ENCODE assay signal across 20 cellular contexts in genomic region chr7:43653466-43653865, GRCh38.
A peak's percentile ranks its signal among the peaks of the same experiment; 100 is the strongest.
DNase-seq lines count a peak whose midpoint lies in the region; ATAC-seq and TF ChIP-seq lines count a peak whose summit lies in the region.
"Had no signal": no experiment of that assay in that cellular context is flagged by ENCODE, and none has a peak within 500 bp of the region (broad histone marks: within the 10 kb centered on the region; RNA-seq: fewer than 3 reads in every experiment).

No MANE protein-coding gene starts in this region.

- H2AFZ ChIP-seq in IMR-90 (replicated peaks; ENCODE audit: low read length, poor library complexity) = no peak overlapping the region
- H2AFZ ChIP-seq in SK-N-SH (ENCODE audit: low read depth) = no peak overlapping the region

- H4K20me1 ChIP-seq in IMR-90 (ENCODE audit: insufficient read depth, low read length) (no peaks in the 10 kb centered on the region), SK-N-SH (ENCODE audit: insufficient read depth) (no peaks in the 10 kb centered on the region)

- peaks cover 83% of the 10 kb centered on the region for H3K4me1 Mint-ChIP-seq in activated CD4-positive, alpha-beta T cell treated with anti-CD3 and anti-CD28 coated beads, Interleukin-2, amount 10 ng/mL, durations not matched to agents 7 days and 5 days
- peaks cover 74% of the 10 kb centered on the region for H3K4me1 Mint-ChIP-seq in activated CD4-positive, alpha-beta memory T cell treated with anti-CD3 and anti-CD28 coated beads, Interleukin-2, amount 10 ng/mL, durations not matched to agents 7 days and 5 days
- peaks cover 33 to 75% (median 65%) of the 10 kb centered on the region in 4 donors for H3K4me1 Mint-ChIP-seq in naive thymus-derived CD8-positive, alpha-beta T cell

- H4K8ac ChIP-seq in IMR-90 (ENCODE audit: low read depth in 2 of 2, low read length in 2 of 2) = peak overlapping the region; percentile 26 to 46; a peak in 3 of 4 replicates

- H3K27ac ChIP-seq in IMR-90 (ENCODE audit: insufficient read depth, low read length) = no peak overlapping the region
- H3K27ac ChIP-seq in SK-N-SH (ENCODE audit: low read depth in 2 of 2, low read length in 1 of 2) = peak overlapping the region in 1 of 2 experiments; percentile 35; a peak in 1 of 4 replicates
- H3K27ac ChIP-seq: cardiac muscle cell, esophagus muscularis mucosa, right atrium auricular region had no signal

- CTCF ChIA-PET in activated CD4-positive, alpha-beta T cell treated with anti-CD3 and anti-CD28 coated beads, Interleukin-2, amount 10 ng/mL, durations not matched to agents 7 days and 5 days (lab: Charles Lee) = interaction anchor here (0.6 to 1.6 kb wide), 3 partner anchors 28 to 112 kb away, joined by 3 to 6 read pairs (median 5); no protein-coding TSS in a partner anchor
- CTCF ChIA-PET in IMR-90 (lab: Yijun Ruan, JAX) (interaction anchor here (0.6 kb wide), 1 partner anchor 17 kb away, joined by 4 read pairs; no protein-coding TSS in a partner anchor), SK-N-SH (lab: Yijun Ruan, JAX) (interaction anchor here (0.9 to 1.4 kb wide), 3 partner anchors 11 to 71 kb away, joined by 4 to 5 read pairs (median 5); partner anchors contain the start of gene STK17A)
- CTCF ChIA-PET in activated CD4-positive, alpha-beta memory T cell treated with anti-CD3 and anti-CD28 coated beads, Interleukin-2, amount 10 ng/mL, durations not matched to agents 7 days and 5 days (lab: Charles Lee) = interaction anchor here (1.6 kb wide), 2 partner anchors 46 to 71 kb away, joined by 7 to 12 read pairs; partner anchors contain the start of gene STK17A

- H3K36me3 ChIP-seq in IMR-90 (ENCODE audit: control insufficient read depth, insufficient read depth, low read length) (peaks cover 2% of the 10 kb centered on the region; the same call in 1 of the 2 replicates), SK-N-SH (replicated peaks in 1 of 2; ENCODE audit: control insufficient read depth in 1 of 2, insufficient read depth in 2 of 2, low read length in 1 of 2) (peaks cover 2 to 37% of the 10 kb centered on the region in 2 experiments)
- H3K36me3 ChIP-seq: cardiac muscle cell, esophagus muscularis mucosa, right atrium auricular region, transverse colon had no signal

- 0 out of 2 replicates have a peak overlapping the region, but pooled peaks have one; percentile 17 for H2BK20ac ChIP-seq in IMR-90 (ENCODE audit: low read depth, low read length)

- TF ChIP-seq EP300 in SK-N-SH (IDR thresholded peaks at IDR 0.05; ENCODE audit: borderline replicate concordance in 1 of 2, low read depth in 1 of 2, low read length in 1 of 2) = no peak

- H3K79me2 ChIP-seq in SK-N-SH (ENCODE audit: insufficient read depth) = peaks cover 87% of the 10 kb centered on the region

- H3K9me3 Mint-ChIP-seq in activated CD4-positive, alpha-beta T cell treated with anti-CD3 and anti-CD28 coated beads, Interleukin-2, amount 10 ng/mL, durations not matched to agents 7 days and 5 days = peaks cover 4% of the 10 kb centered on the region
- H3K9me3 Mint-ChIP-seq in activated CD4-positive, alpha-beta memory T cell treated with anti-CD3 and anti-CD28 coated beads, Interleukin-2, amount 10 ng/mL, durations not matched to agents 7 days and 5 days = no peaks in the 10 kb centered on the region
- H3K9me3 Mint-ChIP-seq in naive thymus-derived CD8-positive, alpha-beta T cell = peaks cover 0 to 12% (median 0%) of the 10 kb centered on the region in 9 donors
- H3K9me3 Mint-ChIP-seq: CD14-positive monocyte had no signal

- ATAC-seq in IMR-90 (ENCODE audit: low read depth) (no peak), HG03457 (IDR thresholded peaks at IDR 0.05; ENCODE audit: unreplicated experiment) (no peak)
- ATAC-seq in naive thymus-derived CD8-positive, alpha-beta T cell = no peak

- H3K9me3 ChIP-seq in IMR-90 (ENCODE audit: control insufficient read depth, insufficient read depth, low read length) (no peaks in the 10 kb centered on the region), SK-N-SH (no peaks in the 10 kb centered on the region)
- H3K9me3 ChIP-seq: esophagus muscularis mucosa, right atrium auricular region, transverse colon had no signal

- no peak for DNase-seq in activated CD4-positive, alpha-beta T cell treated with anti-CD3 and anti-CD28 coated beads, Interleukin-2, amount 10 ng/mL, durations not matched to agents 7 days and 5 days
- DNase-seq in activated CD4-positive, alpha-beta T cell treated with anti-CD3 and anti-CD28 coated beads for 1 hour = no peak
- DNase-seq in IMR-90 (no peak), NOMO-1 treated with DMSO at 0.1 percent for 48 hours (lab: John Stamatoyannopoulos, UW; ENCODE audit: unreplicated experiment) (no peak), SK-N-SH (no peak)
- no peak for DNase-seq in activated CD4-positive, alpha-beta memory T cell treated with anti-CD3 and anti-CD28 coated beads, Interleukin-2, amount 10 ng/mL, durations not matched to agents 7 days and 5 days
- no peak for DNase-seq in naive thymus-derived CD8-positive, alpha-beta T cell
- DNase-seq: activated naive CD4-positive, alpha-beta T cell treated with anti-CD3 and anti-CD28 coated beads, Interleukin-2, amount 50 U/mL, for 16 hours; DMS79 treated with DMSO at 0.1 percent for 48 hours; left colon; NCI-H1694; NCI-H82; nucleus accumbens; stimulated activated naive CD4-positive, alpha-beta T cell treated with Interleukin-2 at 50 U/mL for 16 hours; transverse colon had no signal

- peak overlapping the region; percentile 62; the same call in 1 of the 2 replicates for H3K18ac ChIP-seq in IMR-90 (ENCODE audit: low read depth, low read length)

- H3K4me3 Mint-ChIP-seq in activated CD4-positive, alpha-beta T cell treated with anti-CD3 and anti-CD28 coated beads, Interleukin-2, amount 10 ng/mL, durations not matched to agents 7 days and 5 days = no peak overlapping the region
- no peak overlapping the region for H3K4me3 Mint-ChIP-seq in activated CD4-positive, alpha-beta memory T cell treated with anti-CD3 and anti-CD28 coated beads, Interleukin-2, amount 10 ng/mL, durations not matched to agents 7 days and 5 days
- peak overlapping the region in 8 of 10 donors; percentile 12 to 67 (median 48) for H3K4me3 Mint-ChIP-seq in naive thymus-derived CD8-positive, alpha-beta T cell
- H3K4me3 Mint-ChIP-seq: CD14-positive monocyte had no signal

- no peak overlapping the region for H4K91ac ChIP-seq in IMR-90 (ENCODE audit: insufficient read depth, low read depth, low read length)

- BruUV-seq in IMR-90 (replicated peaks; lab: Mats Ljungman, UMichigan) = no TSS peak

- TF ChIP-seq CTCF in IMR-90 (conservative IDR thresholded peaks at IDR 0.05; ENCODE audit: low read depth, low read length) (no peak), SK-N-SH (IDR thresholded peaks at IDR 0.05) (no peak)

- H2BK5ac ChIP-seq in IMR-90 (ENCODE audit: low read depth, low read length, poor library complexity, severe bottlenecking) = peak overlapping the region; percentile 10

- peaks cover 41% of the 10 kb centered on the region for H3F3A ChIP-seq in SK-N-SH (replicated peaks; ENCODE audit: insufficient read depth)

- peaks cover 24% of the 10 kb centered on the region for H3K4me1 ChIP-seq in IMR-90 (ENCODE audit: control insufficient read depth, insufficient read depth, low read length)
- peaks cover 34 to 58% of the 10 kb centered on the region in 2 experiments for H3K4me1 ChIP-seq in SK-N-SH (ENCODE audit: control insufficient read depth in 1 of 2, insufficient read depth in 2 of 2, low read depth in 1 of 2, low read length in 1 of 2)

- peak overlapping the region; percentile 46; the same call in 1 of the 2 replicates for H4K5ac ChIP-seq in IMR-90 (ENCODE audit: low read depth, low read length)

- dilution Hi-C loops in IMR-90 (cut with HindIII; ENCODE audit: low sequenced_read_pairs, unreplicated experiment) = no loop called here

- 0 out of 2 replicates have a peak overlapping the region, but pooled peaks have one; percentile 5 for H3K14ac ChIP-seq in IMR-90 (replicated peaks; ENCODE audit: low read depth, low read length)

- H2AK9ac ChIP-seq in IMR-90 (replicated peaks; ENCODE audit: low read depth, low read length, poor library complexity) = no peak overlapping the region

- TF ChIP-seq RAD21 in IMR-90 (IDR thresholded peaks at IDR 0.05; ENCODE audit: low read length) (no peak), SK-N-SH (IDR thresholded peaks at IDR 0.05; ENCODE audit: low read length) (no peak)

- in situ Hi-C loops in IMR-90 (cut with MboI; ENCODE audit: low sequenced_read_pairs) = no loop called here

- no peak for TF ChIP-seq POLR2A in IMR-90 (IDR thresholded peaks at IDR 0.05; ENCODE audit: low read depth, low read length)

- no peak overlapping the region for H2AK5ac ChIP-seq in IMR-90 (ENCODE audit: low read depth, low read length)

- no CpG with 5 or more reads among the region's 4 CpGs for WGBS in IMR-90 (ENCODE audit: extremely low coverage in 2 of 2, insufficient read length in 1 of 2), 2 experiments
- WGBS in SK-N-SH (ENCODE audit: low lambda C conversion rate) = 97% methylated on average over 4 of the region's 4 CpGs

- intact Hi-C loops in IMR-90 (cut with micrococcal nuclease) = no loop called here

- no peak overlapping the region for H3K9ac ChIP-seq in IMR-90 (ENCODE audit: low read depth, low read length)
- no peak overlapping the region for H3K9ac ChIP-seq in SK-N-SH

- H3K9me1 ChIP-seq in IMR-90 (ENCODE audit: insufficient read depth, low read length) = peaks cover 22% of the 10 kb centered on the region

- H3K27ac Mint-ChIP-seq in activated CD4-positive, alpha-beta T cell treated with anti-CD3 and anti-CD28 coated beads, Interleukin-2, amount 10 ng/mL, durations not matched to agents 7 days and 5 days = peak overlapping the region; percentile 55
- H3K27ac Mint-ChIP-seq in activated CD4-positive, alpha-beta memory T cell treated with anti-CD3 and anti-CD28 coated beads, Interleukin-2, amount 10 ng/mL, durations not matched to agents 7 days and 5 days = peak overlapping the region; percentile 63
- peak overlapping the region in 9 of 10 donors; percentile 60 to 100 (median 88) for H3K27ac Mint-ChIP-seq in naive thymus-derived CD8-positive, alpha-beta T cell

- H3K56ac ChIP-seq in IMR-90 (ENCODE audit: extremely low read depth, insufficient read depth, low read length) = no peak overlapping the region

- no peaks in the 10 kb centered on the region for H3K27me3 Mint-ChIP-seq in activated CD4-positive, alpha-beta T cell treated with anti-CD3 and anti-CD28 coated beads, Interleukin-2, amount 10 ng/mL, durations not matched to agents 7 days and 5 days
- H3K27me3 Mint-ChIP-seq in activated CD4-positive, alpha-beta memory T cell treated with anti-CD3 and anti-CD28 coated beads, Interleukin-2, amount 10 ng/mL, durations not matched to agents 7 days and 5 days = no peaks in the 10 kb centered on the region
- H3K27me3 Mint-ChIP-seq in naive thymus-derived CD8-positive, alpha-beta T cell = no peaks in the 10 kb centered on the region

- POLR2A ChIA-PET in activated CD4-positive, alpha-beta T cell treated with anti-CD3 and anti-CD28 coated beads, Interleukin-2, amount 10 ng/mL, durations not matched to agents 7 days and 5 days (lab: Charles Lee) = interaction anchor here (0.5 kb wide), 1 partner anchor 71 kb away, joined by 3 read pairs; the partner anchor contains the start of gene STK17A
- POLR2A ChIA-PET in IMR-90 (lab: Charles Lee; ENCODE audit: unreplicated experiment) = interaction anchor here (0.7 kb wide), 1 partner anchor 16 kb away, joined by 6 read pairs; no protein-coding TSS in a partner anchor
- POLR2A ChIA-PET in activated CD4-positive, alpha-beta memory T cell treated with anti-CD3 and anti-CD28 coated beads, Interleukin-2, amount 10 ng/mL, durations not matched to agents 7 days and 5 days (lab: Charles Lee) = interaction anchor here (2.1 kb wide), 1 partner anchor 20 kb away, joined by 5 read pairs; no protein-coding TSS in a partner anchor
- POLR2A ChIA-PET in naive thymus-derived CD8-positive, alpha-beta T cell (lab: Charles Lee) = interaction anchor here (0.9 to 16.9 kb wide), 3 partner anchors 22 to 63 kb away, joined by 3 to 306 read pairs (median 3); no protein-coding TSS in a partner anchor
- POLR2A ChIA-PET in SK-N-SH (lab: Yijun Ruan, JAX) = no interaction called here

- H2BK15ac ChIP-seq in IMR-90 (ENCODE audit: low read depth, low read length) = peak overlapping the region; percentile 67; the same call in 2 of the 3 replicates

- H3K23ac ChIP-seq in IMR-90 (ENCODE audit: low read depth, low read length) = no peak overlapping the region

- H3K4me2 ChIP-seq in IMR-90 (ENCODE audit: low read depth, low read length) (no peak overlapping the region), SK-N-SH (no peak overlapping the region)

- H2BK120ac ChIP-seq in IMR-90 (ENCODE audit: low read depth, low read length) = peak overlapping the region; percentile 44; the same call in 1 of the 2 replicates

- no peak overlapping the region for H3K4me3 ChIP-seq in IMR-90 (ENCODE audit: insufficient read depth, low read depth, low read length)
- H3K4me3 ChIP-seq in SK-N-SH (ENCODE audit: low read depth in 2 of 2, low read length in 1 of 2) = no peak overlapping the region
- H3K4me3 ChIP-seq: cardiac muscle cell, esophagus muscularis mucosa, right atrium auricular region, transverse colon had no signal

- peaks cover 35 to 65% of the 10 kb centered on the region in 2 experiments for H3K79me1 ChIP-seq in IMR-90 (ENCODE audit: low read depth in 1 of 2, low read length in 2 of 2)

- H3K9me2 ChIP-seq in SK-N-SH = no peaks in the 10 kb centered on the region

- H3K27me3 ChIP-seq in IMR-90 (ENCODE audit: control insufficient read depth, insufficient read depth, low read length) = no peaks in the 10 kb centered on the region
- no peaks in the 10 kb centered on the region for H3K27me3 ChIP-seq in SK-N-SH (ENCODE audit: insufficient read depth)
- H3K27me3 ChIP-seq: cardiac muscle cell, esophagus muscularis mucosa, right atrium auricular region, transverse colon had no signal

- peaks cover 42% of the 10 kb centered on the region for H3K36me3 Mint-ChIP-seq in activated CD4-positive, alpha-beta T cell treated with anti-CD3 and anti-CD28 coated beads, Interleukin-2, amount 10 ng/mL, durations not matched to agents 7 days and 5 days (ENCODE audit: low read depth)
- peaks cover 34% of the 10 kb centered on the region for H3K36me3 Mint-ChIP-seq in activated CD4-positive, alpha-beta memory T cell treated with anti-CD3 and anti-CD28 coated beads, Interleukin-2, amount 10 ng/mL, durations not matched to agents 7 days and 5 days (ENCODE audit: low read depth)
- peaks cover 10 to 14% (median 10%) of the 10 kb centered on the region in 3 donors for H3K36me3 Mint-ChIP-seq in naive thymus-derived CD8-positive, alpha-beta T cell

- peak overlapping the region; percentile 48; the same call in 1 of the 2 replicates for H3K4ac ChIP-seq in IMR-90 (ENCODE audit: low read depth, low read length)

Comparison
In these comparisons a context has a peak if more than half of its experiments do, and no peak if none do; other contexts are left out.
1. H3K4me3 Mint-ChIP-seq: peak in naive thymus-derived CD8-positive, alpha-beta T cell (8 of 10); none in activated CD4-positive, alpha-beta T cell treated with anti-CD3 and anti-CD28 coated beads, Interleukin-2, amount 10 ng/mL, durations not matched to agents 7 days and 5 days (single experiment) and activated CD4-positive, alpha-beta memory T cell treated with anti-CD3 and anti-CD28 coated beads, Interleukin-2, amount 10 ng/mL, durations not matched to agents 7 days and 5 days (single experiment).
2. Peak in every context shown above with its lines, with median percentiles within 50 percentile points of each other: H3K27ac Mint-ChIP-seq.